15 cellular contexts compared by ENCODE assay signal in the genomic region with DNA sequence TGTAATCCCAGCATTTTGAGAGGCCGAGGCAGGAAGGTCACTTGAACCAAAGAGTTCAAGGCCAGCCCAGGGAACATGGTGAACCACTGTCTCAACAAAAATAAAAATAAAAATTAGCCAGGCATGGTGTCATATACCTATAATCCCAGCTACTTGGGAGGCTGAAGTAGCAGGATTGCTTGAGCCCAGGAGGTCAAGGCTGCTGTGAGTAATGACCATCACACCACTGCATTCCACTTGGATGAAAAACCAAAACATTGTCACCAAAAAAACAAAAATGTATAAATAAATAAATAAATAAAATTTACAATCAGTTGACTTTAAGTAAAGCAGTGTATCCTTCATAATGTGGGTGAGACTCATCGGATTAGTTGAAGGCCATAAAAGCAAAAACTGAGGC.
DNase-seq lines count a peak whose midpoint lies in the region; ATAC-seq and TF ChIP-seq lines count a peak whose summit lies in the region.
"Had no signal": no experiment of that assay in that cellular context is flagged by ENCODE, and none has a peak within 500 bp of the region (broad histone marks: within the 10 kb centered on the region; RNA-seq: fewer than 3 reads in every experiment).

No MANE protein-coding gene starts in this region.

- no peaks in the 10 kb centered on the region for H3K36me3 ChIP-seq in brain microvascular endothelial cell (replicated peaks)
- H3K36me3 ChIP-seq: BLaER1 treated with 17β-estradiol and CSF1 and Interleukin-3, amounts not matched to agents 10 nM and 100 nM had no signal

- H3K27ac ChIP-seq in brain microvascular endothelial cell: no peak overlapping the region
- H3K27ac ChIP-seq: BLaER1 treated with 17β-estradiol and CSF1 and Interleukin-3, amounts not matched to agents 10 nM and 100 nM had no signal

- H3K27me3 ChIP-seq in brain microvascular endothelial cell (replicated peaks): no peaks in the 10 kb centered on the region

- TF ChIP-seq CTCF in brain microvascular endothelial cell (IDR thresholded peaks at IDR 0.05; ENCODE audit: low read depth, low read length, missing control alignments): no peak

- in situ Hi-C loops in brain microvascular endothelial cell (cut with HindIII; ENCODE audit: low pct_ligation_motif_present, low sequenced_read_pairs): no loop called here

- DNase-seq in M059J (ENCODE audit: low read depth) (peak; percentile 62), brain microvascular endothelial cell (peak; percentile 18), kidney tubule cell (ENCODE audit: low spot score) (peak; percentile 23), NCI-H526 (lab: John Stamatoyannopoulos, UW) (no peak)
- DNase-seq in activated naive CD4-positive, alpha-beta T cell treated with Interleukin-2 at 50 U/mL for 16 hours: no peak
- DNase-seq: Calu3; CD8-positive, alpha-beta T cell; DMS79 treated with DMSO at 0.1 percent for 48 hours; HCEC 1CT; IMR-90 had no signal

- no peak for ATAC-seq in HG03565 (IDR thresholded peaks at IDR 0.05; ENCODE audit: unreplicated experiment)
- ATAC-seq in HG02970 (IDR thresholded peaks at IDR 0.05; ENCODE audit: low FRiP score, unreplicated experiment): no peak
- ATAC-seq: CD8-positive, alpha-beta T cell; GM12878; GM23338 had no signal

- no peak overlapping the region for H3K4me3 ChIP-seq in brain microvascular endothelial cell (ENCODE audit: low read depth, low read length)
- H3K4me3 ChIP-seq: BLaER1 treated with 17β-estradiol and CSF1 and Interleukin-3, amounts not matched to agents 10 nM and 100 nM; GM23338 had no signal

Comparison
In these comparisons a context has a peak if more than half of its experiments do, and no peak if none do; other contexts are left out.
1. DNase-seq: peak in M059J (single experiment), brain microvascular endothelial cell (single experiment) and kidney tubule cell (single experiment); none in NCI-H526 (0 of 2) and activated naive CD4-positive, alpha-beta T cell treated with Interleukin-2 at 50 U/mL for 16 hours (single experiment).